In the genomic region with DNA sequence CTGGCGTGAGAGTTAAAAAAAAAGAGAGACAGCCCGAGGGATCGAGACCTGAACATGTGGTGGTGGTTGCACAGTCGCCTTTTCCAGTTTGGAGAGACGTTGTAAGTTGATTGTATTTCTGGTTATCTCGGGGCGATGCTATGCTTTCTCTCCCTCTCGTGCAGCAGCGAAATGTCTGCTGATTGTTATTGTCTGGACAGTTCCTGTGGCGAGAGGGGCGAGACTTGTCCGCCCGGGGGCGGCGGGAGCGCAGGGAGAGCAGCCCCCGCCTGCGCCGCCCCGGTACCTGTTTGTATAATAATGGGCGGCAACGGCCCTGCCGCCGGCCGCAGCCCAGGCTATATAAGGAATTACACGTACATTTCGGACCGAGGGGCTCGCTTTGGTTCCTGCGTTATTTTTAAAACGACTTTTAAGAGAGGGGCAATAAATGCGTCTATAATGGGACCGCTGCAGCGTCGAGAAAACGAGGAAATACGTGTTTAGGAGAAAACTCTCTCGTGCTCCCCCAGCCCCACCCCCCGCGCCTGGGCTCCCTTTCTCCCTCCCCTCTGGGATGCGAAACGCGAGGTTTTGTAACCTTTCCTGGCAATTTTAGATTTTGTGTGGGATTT, we compare ENCODE assay signal across 8 cellular contexts. TPM values are rescaled to one million over a fixed set of nuclear protein-coding genes. Genes with fewer than 3 reads are reported as not detected.
DNase-seq lines count a peak whose midpoint lies in the region; ATAC-seq and TF ChIP-seq lines count a peak whose summit lies in the region.

No MANE protein-coding gene starts in this region.

- under 1% methylated on average over 43 of the region's 43 CpGs for WGBS in urinary bladder

- peak; percentile 24 for ATAC-seq in GM23338
- ATAC-seq in activated T-cell treated with anti-CD3 and anti-CD28 coated beads, Interleukin-2, amount 50 U/mL, for 72 hours (replicated peaks in 1 of 2), result no peak
- no peak for ATAC-seq in naive thymus-derived CD4-positive, alpha-beta T cell

- H2AFZ ChIP-seq in GM23338, result peak overlapping the region; percentile 78

- peak overlapping the region; percentile 78 for H3K4me3 Mint-ChIP-seq in GM23338
- peak overlapping the region; percentile 91 to 92 for H3K4me3 Mint-ChIP-seq in activated T-cell treated with anti-CD3 and anti-CD28 coated beads, Interleukin-2, amount 50 U/mL, for 72 hours
- H3K4me3 Mint-ChIP-seq in naive thymus-derived CD4-positive, alpha-beta T cell, result peak overlapping the region; percentile 85 to 99 (median 93)

- no peaks in the 10 kb centered on the region for H3K79me2 ChIP-seq in GM23338 (replicated peaks; ENCODE audit: insufficient read depth)

- H3K4me1 ChIP-seq in GM23338 (ENCODE audit: insufficient read depth), result peaks cover 12% of the 10 kb centered on the region
- peaks cover 11 to 27% of the 10 kb centered on the region in 2 donors for H3K4me1 ChIP-seq in naive thymus-derived CD4-positive, alpha-beta T cell (ENCODE audit: control insufficient read depth in 2 of 2, insufficient read depth in 2 of 2, low read length in 2 of 2)
- H3K4me1 ChIP-seq in urinary bladder (ENCODE audit: insufficient read depth), result no peaks in the 10 kb centered on the region

- H3K27ac Mint-ChIP-seq in GM23338, result no peak overlapping the region
- H3K27ac Mint-ChIP-seq in activated T-cell treated with anti-CD3 and anti-CD28 coated beads, Interleukin-2, amount 50 U/mL, for 72 hours, result peak overlapping the region; percentile 63
- H3K27ac Mint-ChIP-seq in naive thymus-derived CD4-positive, alpha-beta T cell, result peak overlapping the region; percentile 85 to 99 (median 94)

- H3K4me1 Mint-ChIP-seq in GM23338, result peaks cover 20% of the 10 kb centered on the region
- peaks cover 63% of the 10 kb centered on the region for H3K4me1 Mint-ChIP-seq in activated T-cell treated with anti-CD3 and anti-CD28 coated beads, Interleukin-2, amount 50 U/mL, for 72 hours (ENCODE audit: low read depth)
- peaks cover 19 to 65% (median 55%) of the 10 kb centered on the region in 7 donors for H3K4me1 Mint-ChIP-seq in naive thymus-derived CD4-positive, alpha-beta T cell

- peaks cover 84% of the 10 kb centered on the region for H3K27me3 ChIP-seq in GM23338 (ENCODE audit: insufficient read depth)
- no peaks in the 10 kb centered on the region for H3K27me3 ChIP-seq in naive thymus-derived CD4-positive, alpha-beta T cell (ENCODE audit: control insufficient read depth in 2 of 2, insufficient read depth in 2 of 2, low read length in 2 of 2)

- no peaks in the 10 kb centered on the region for H3K9me2 ChIP-seq in GM23338 (ENCODE audit: insufficient read depth)

- POLR2A ChIA-PET in naive thymus-derived CD4-positive, alpha-beta T cell (lab: Charles Lee), result interaction anchor here (0.6 to 1.1 kb wide), 7 partner anchors 12 to 793 kb away, joined by 3 to 6 read pairs (median 3); partner anchors contain the start of gene ZNF438

- intact Hi-C loops in naive thymus-derived CD4-positive, alpha-beta T cell (cut with micrococcal nuclease), result loop anchor here (1.0 to 10.0 kb wide), 8 partner anchors 22 to 734 kb away; partner anchors contain the start of gene KIF5B (in 1 of the 2)

- no peaks in the 10 kb centered on the region for H3K9me3 Mint-ChIP-seq in GM23338
- H3K9me3 Mint-ChIP-seq in activated T-cell treated with anti-CD3 and anti-CD28 coated beads, Interleukin-2, amount 50 U/mL, for 72 hours, result no peaks in the 10 kb centered on the region
- peaks cover 0 to 2% (median 0%) of the 10 kb centered on the region in 11 donors for H3K9me3 Mint-ChIP-seq in naive thymus-derived CD4-positive, alpha-beta T cell

- DNase-seq in DMS114 treated with DMSO at 0.1 percent for 48 hours (lab: John Stamatoyannopoulos, UW; ENCODE audit: unreplicated experiment), result peak; percentile 14
- DNase-seq in GM23338 (ENCODE audit: low spot score), result peak; percentile 58
- DNase-seq in NCI-H226, result peak; percentile 3
- DNase-seq in activated T-cell treated with anti-CD3 and anti-CD28 coated beads, Interleukin-2, amount 50 U/mL, for 72 hours, result peak; percentile 26 to 43
- DNase-seq in fibroblast of gingiva (ENCODE audit: low read depth), result peak; percentile 56
- DNase-seq in naive thymus-derived CD4-positive, alpha-beta T cell, result peak in 7 of 9 donors; percentile 5 to 46 (median 36)
- no peak for DNase-seq in NCI-H146 treated with DMSO at 0.1 percent for 48 hours (lab: John Stamatoyannopoulos, UW; ENCODE audit: unreplicated experiment)

- H3K4me3 ChIP-seq in GM23338 (peak overlapping the region; percentile 61), urinary bladder (ENCODE audit: low read depth, low read length) (peak overlapping the region; percentile 87)
- peak overlapping the region; percentile 88 for H3K4me3 ChIP-seq in naive thymus-derived CD4-positive, alpha-beta T cell (ENCODE audit: low read length)

- no peak for TF ChIP-seq CTCF in GM23338 (conservative IDR thresholded peaks at IDR 0.05; ENCODE audit: low read depth in 2 of 2)

- H3F3A ChIP-seq in GM23338 (replicated peaks; ENCODE audit: low read depth), result no peaks in the 10 kb centered on the region

- peaks cover 41% of the 10 kb centered on the region for H3K27me3 Mint-ChIP-seq in GM23338 (ENCODE audit: insufficient read depth, low read depth, poor library complexity)
- H3K27me3 Mint-ChIP-seq in activated T-cell treated with anti-CD3 and anti-CD28 coated beads, Interleukin-2, amount 50 U/mL, for 72 hours (ENCODE audit: low read depth), result no peaks in the 10 kb centered on the region
- peaks cover 0 to 3% (median 0%) of the 10 kb centered on the region in 5 donors for H3K27me3 Mint-ChIP-seq in naive thymus-derived CD4-positive, alpha-beta T cell

- CTCF ChIA-PET in naive thymus-derived CD4-positive, alpha-beta T cell (lab: Charles Lee), result no interaction called here

- H4K20me1 ChIP-seq in GM23338 (replicated peaks; ENCODE audit: insufficient read depth), result no peaks in the 10 kb centered on the region

- no peaks in the 10 kb centered on the region for H3K36me3 ChIP-seq in GM23338 (ENCODE audit: insufficient read depth)
- peaks cover 0 to 20% (median 0%) of the 10 kb centered on the region in 3 experiments for H3K36me3 ChIP-seq in naive thymus-derived CD4-positive, alpha-beta T cell (ENCODE audit: control insufficient read depth in 2 of 3, insufficient read depth in 3 of 3, low read length in 3 of 3)
- no peaks in the 10 kb centered on the region for H3K36me3 ChIP-seq in urinary bladder (ENCODE audit: insufficient read depth)

- H3K36me3 Mint-ChIP-seq in GM23338 (ENCODE audit: low read depth), result no peaks in the 10 kb centered on the region
- peaks cover 3 to 4% of the 10 kb centered on the region in 2 donors for H3K36me3 Mint-ChIP-seq in activated T-cell treated with anti-CD3 and anti-CD28 coated beads, Interleukin-2, amount 50 U/mL, for 72 hours (ENCODE audit: insufficient read depth in 2 of 2)
- peaks cover 0 to 8% (median 0%) of the 10 kb centered on the region in 5 donors for H3K36me3 Mint-ChIP-seq in naive thymus-derived CD4-positive, alpha-beta T cell

- H3K4me2 ChIP-seq in GM23338, result peak overlapping the region; percentile 91

- H3K27ac ChIP-seq in GM23338 (ENCODE audit: low read depth), result no peak overlapping the region
- peak overlapping the region; percentile 99 for H3K27ac ChIP-seq in naive thymus-derived CD4-positive, alpha-beta T cell (ENCODE audit: low read depth, low read length)
- H3K27ac ChIP-seq in urinary bladder (ENCODE audit: low read depth), result peak overlapping the region; percentile 95

- H3K9me3 ChIP-seq in naive thymus-derived CD4-positive, alpha-beta T cell (ENCODE audit: control insufficient read depth in 2 of 3, low read length in 3 of 3), result no peaks in the 10 kb centered on the region

TF ChIP-seq in GM23338, 12 proteins besides CTCF, POLR2A, EP300 and RAD21:
- TF ChIP-seq STAT1 (IDR thresholded peaks at IDR 0.05; ENCODE audit: unreplicated experiment), result no peak
- peak; percentile 23 for TF ChIP-seq EZH2 (IDR thresholded peaks at IDR 0.05; ENCODE audit: low read depth, unreplicated experiment)

RNA-seq across cellular contexts. Expression of gene ZEB1, which starts 1.7 kb away (rescaled TPM):
- total RNA-seq in GM23338 (2014; rRNA removed; shearing (Covaris generic)), result 0.45 TPM in 1 of 2 replicates, not detected in the other
- polyA plus RNA-seq in GM23338 (2016; fragmentation: Nextera tagmentation; extraction: Ambion mirVana) (0.16 and 0.42 TPM in 2 replicates), urinary bladder (59.0 TPM)
- 10 to 100 TPM; 45.4 to 52.5 TPM for total RNA-seq in activated T-cell treated with anti-CD3 and anti-CD28 coated beads, Interleukin-2, amount 50 U/mL, for 72 hours
- 100 to 1,000 TPM in 1 of 5 experiments, 10 to 100 TPM in 4; 65.5 to 126 (median 80.9) TPM for total RNA-seq in naive thymus-derived CD4-positive, alpha-beta T cell
- 10 to 100 TPM; 37.4 to 47.9 TPM for polyA plus RNA-seq in naive thymus-derived CD4-positive, alpha-beta T cell
- 166 TPM for total RNA-seq in urinary bladder

Comparison
In these comparisons a context has a peak if more than half of its experiments do, and no peak if none do; other contexts are left out.
1. RNA of gene ZEB1, which starts 1.7 kb away (total RNA-seq): 166 TPM in urinary bladder (single experiment), 65.5 to 126 TPM in naive thymus-derived CD4-positive, alpha-beta T cell and 45.4 to 52.5 TPM in activated T-cell treated with anti-CD3 and anti-CD28 coated beads, Interleukin-2, amount 50 U/mL, for 72 hours; 0.45 TPM in GM23338; every median in the first group is over 10 times any median in the second.
2. Peak in every context shown above with its lines, with median percentiles within 50 percentile points of each other: H3K4me3 ChIP-seq and H3K4me3 Mint-ChIP-seq.